Comparison of ENCODE assay signal across 8 cellular contexts in genomic region chr6:110813813-110814487, GRCh38. TPM values are rescaled to one million over a fixed set of nuclear protein-coding genes. Genes with fewer than 3 reads are reported as not detected.
DNase-seq lines count a peak whose midpoint lies in the region; ATAC-seq and TF ChIP-seq lines count a peak whose summit lies in the region.

No MANE protein-coding gene starts in this region.

- H3K4me1 Mint-ChIP-seq in Caco-2 (ENCODE audit: low read depth, unreplicated experiment) (peaks cover 10% of the 10 kb centered on the region), T-helper 17 cell (peaks cover 19% of the 10 kb centered on the region), osteocyte (ENCODE audit: unreplicated experiment) (peaks cover 27% of the 10 kb centered on the region)

- H3K36me3 ChIP-seq in Caco-2 (ENCODE audit: control insufficient read depth, insufficient read depth, low read length) (no peaks in the 10 kb centered on the region), fibroblast of lung (ENCODE audit: control insufficient read depth, insufficient read depth, low read length) (no peaks in the 10 kb centered on the region)

- H3K4me3 Mint-ChIP-seq in Caco-2 (ENCODE audit: unreplicated experiment) (peak overlapping the region; percentile 100), T-helper 17 cell (peak overlapping the region; percentile 98), osteocyte (ENCODE audit: unreplicated experiment) (peak overlapping the region; percentile 89)

- H3K27me3 ChIP-seq in Caco-2 (replicated peaks; ENCODE audit: control insufficient read depth, insufficient read depth, low read length) (no peaks in the 10 kb centered on the region), fibroblast of lung (ENCODE audit: control insufficient read depth, insufficient read depth, low read length) (no peaks in the 10 kb centered on the region)

- peaks cover 22% of the 10 kb centered on the region for H3K79me2 ChIP-seq in fibroblast of lung (ENCODE audit: control insufficient read depth, insufficient read depth, low read length)

- peaks cover 15% of the 10 kb centered on the region for H3K36me3 Mint-ChIP-seq in Caco-2 (ENCODE audit: insufficient read depth, unreplicated experiment)
- peaks cover 2% of the 10 kb centered on the region for H3K36me3 Mint-ChIP-seq in T-helper 17 cell (ENCODE audit: low read depth)
- no peaks in the 10 kb centered on the region for H3K36me3 Mint-ChIP-seq in osteocyte (ENCODE audit: unreplicated experiment)

- BruUV-seq in Caco-2 (replicated peaks; lab: Mats Ljungman, UMichigan) = no TSS peak

- no peak for TF ChIP-seq CTCF in Caco-2 (IDR thresholded peaks at IDR 0.05; ENCODE audit: insufficient read depth in 1 of 2, low read depth in 1 of 2, low read length in 1 of 2, severe bottlenecking in 1 of 2, unreplicated experiment in 1 of 2)
- TF ChIP-seq CTCF in fibroblast of lung (conservative IDR thresholded peaks at IDR 0.05 in 1 of 2, IDR thresholded peaks at IDR 0.05 in 1 of 2; ENCODE audit: low read depth in 1 of 2, low read length in 2 of 2) = no peak
- TF ChIP-seq CTCF in osteocyte (IDR thresholded peaks at IDR 0.05) = no peak

- H3K9me3 Mint-ChIP-seq in Caco-2 (ENCODE audit: unreplicated experiment) (peaks cover 10% of the 10 kb centered on the region), osteocyte (ENCODE audit: unreplicated experiment) (peaks cover 6% of the 10 kb centered on the region)

- no peaks in the 10 kb centered on the region for H3K27me3 Mint-ChIP-seq in Caco-2 (ENCODE audit: insufficient read depth, unreplicated experiment)
- no peaks in the 10 kb centered on the region for H3K27me3 Mint-ChIP-seq in T-helper 17 cell
- no peaks in the 10 kb centered on the region for H3K27me3 Mint-ChIP-seq in osteocyte (ENCODE audit: unreplicated experiment)

- H3K27ac Mint-ChIP-seq in Caco-2 (ENCODE audit: unreplicated experiment) (peak overlapping the region; percentile 100), T-helper 17 cell (peak overlapping the region; percentile 92), osteocyte (ENCODE audit: unreplicated experiment) (peak overlapping the region; percentile 87)

- H3K9me3 ChIP-seq in Caco-2 = no peaks in the 10 kb centered on the region
- no peaks in the 10 kb centered on the region for H3K9me3 ChIP-seq in T-helper 17 cell (ENCODE audit: control insufficient read depth, low read length, poor library complexity, severe bottlenecking)
- no peaks in the 10 kb centered on the region for H3K9me3 ChIP-seq in fibroblast of lung (ENCODE audit: control insufficient read depth, insufficient read depth, low read depth, low read length)

- intact Hi-C loops in Caco-2 (cut with micrococcal nuclease; ENCODE audit: unreplicated experiment) = loop anchor here (2.0 kb wide), 1 partner anchor 59 kb away; no protein-coding TSS in a partner anchor

- H4K20me1 ChIP-seq in fibroblast of lung (ENCODE audit: control insufficient read depth, extremely low read depth, insufficient read depth, low read length) = no peaks in the 10 kb centered on the region

- ATAC-seq in T-helper 17 cell = no peak
- no peak for ATAC-seq in GM21515 (IDR thresholded peaks at IDR 0.05; ENCODE audit: unreplicated experiment)

- H3K4me1 ChIP-seq in Caco-2 (0 out of 2 replicates have a peak, but pooled peaks cover 7% of the 10 kb centered on the region), fibroblast of lung (ENCODE audit: control insufficient read depth, extremely low read depth, insufficient read depth, low read length) (peaks cover 9% of the 10 kb centered on the region)

- POLR2A ChIA-PET in Caco-2 (lab: Charles Lee) = interaction anchor here (4.9 kb wide), 1 partner anchor 61 kb away, joined by 200 read pairs; the partner anchor contains the start of gene AMD1
- POLR2A ChIA-PET in HEK293T (lab: Yijun Ruan, JAX) = interaction anchor here (1.0 to 4.5 kb wide), 5 partner anchors 60 to 145 kb away, joined by 3 to 93 read pairs (median 12); partner anchors contain the start of genes AMD1 and GTF3C6

- peak overlapping the region; percentile 99 for H3K4me3 ChIP-seq in Caco-2 (ENCODE audit: low read depth, low read length)
- H3K4me3 ChIP-seq in fibroblast of lung (replicated peaks in 1 of 4; ENCODE audit: control extremely low read depth in 1 of 4, insufficient read depth in 1 of 4, low read depth in 3 of 4, low read length in 4 of 4) = peak overlapping the region; percentile 82 to 97 (median 91)

- peak overlapping the region; percentile 98 for H2AFZ ChIP-seq in fibroblast of lung (ENCODE audit: low read length)

- DNase-seq in Caco-2 = peak in 1 of 2 experiments; percentile 16
- DNase-seq in HEK293T (ENCODE audit: extremely low spot score) = no peak
- DNase-seq in T-helper 17 cell = no peak
- DNase-seq in fibroblast of lung (ENCODE audit: low read depth in 2 of 2) = peak in 1 of 2 donors; percentile 8
- DNase-seq in osteocyte (ENCODE audit: extremely low spot score, unreplicated experiment) = no peak
- no peak for DNase-seq in SKM-1 treated with dmso at 0.1 percent for 144 hours (lab: John Stamatoyannopoulos, UW; ENCODE audit: unreplicated experiment)
- DNase-seq in hippocampal formation (lab: John Stamatoyannopoulos, UW) = no peak

- CTCF ChIA-PET in Caco-2 (lab: Charles Lee) (interaction anchor here (0.5 to 1.5 kb wide), 2 partner anchors 60 to 82 kb away, joined by 4 to 7 read pairs; partner anchors contain the start of gene AMD1), HEK293T (lab: Yijun Ruan, JAX) (no interaction called here)

- H3K27ac ChIP-seq in fibroblast of lung (ENCODE audit: insufficient read depth, low read length) = peak overlapping the region; percentile 99

- H3K9ac ChIP-seq in fibroblast of lung (ENCODE audit: insufficient read depth, low read length) = peak overlapping the region; percentile 94

- H3K4me2 ChIP-seq in fibroblast of lung (ENCODE audit: extremely low read depth, insufficient read depth, low read length) = peak overlapping the region; percentile 100

TF ChIP-seq in HEK293T, 16 proteins besides CTCF, POLR2A, EP300 and RAD21:
- no peak for TF ChIP-seq ZNF384 (IDR thresholded peaks at IDR 0.05)
- TF ChIP-seq FOXM1 (IDR thresholded peaks at IDR 0.05; ENCODE audit: borderline replicate concordance) = 0 out of 2 replicates have a peak, but pooled peaks have one; percentile 21

RNA-seq across cellular contexts. Expression of gene CDK19, which starts 1.3 kb away (rescaled TPM):
- total RNA-seq in Caco-2 (2022) = 23.1 and 24.6 TPM in 2 replicates
- total RNA-seq in T-helper 17 cell = 10 to 100 TPM; 17.1 to 17.7 TPM
- 9.5 and 11.2 TPM in 2 replicates for total RNA-seq in fibroblast of lung
- polyA plus RNA-seq in fibroblast of lung = 11.3 and 12.5 TPM in 2 replicates
- 6.6 and 6.7 TPM in 2 replicates for polyA plus RNA-seq in fibroblast of lung (2012)
- 5.6 and 8.7 TPM in 2 replicates for polyA minus RNA-seq in fibroblast of lung (ENCODE audit: low replicate concordance)
- total RNA-seq in osteocyte = 29.9 and 32.4 TPM in 2 replicates
